ENCODE assay signal across 23 cellular contexts in genomic region chr4:156346959-156347385, GRCh38.
DNase-seq lines count a peak whose midpoint lies in the region; ATAC-seq, FAIRE-seq and TF ChIP-seq lines count a peak whose summit lies in the region.
"Had no signal": no experiment of that assay in that cellular context is flagged by ENCODE, and none has a peak within 500 bp of the region (broad histone marks: within the 10 kb centered on the region; RNA-seq: fewer than 3 reads in every experiment).

No MANE protein-coding gene starts in this region.

- H3K27ac ChIP-seq in HUES6 (ENCODE audit: low read depth, low read length) = peak overlapping the region; percentile 63
- H3K27ac ChIP-seq in esophagus squamous epithelium = no peak overlapping the region
- H3K27ac ChIP-seq in small intestine (ENCODE audit: low read depth in 1 of 2, low read length in 1 of 2) = no peak overlapping the region
- H3K27ac ChIP-seq: ascending aorta, gastroesophageal sphincter, left ventricle myocardium inferior, psoas muscle, testis had no signal

- FAIRE-seq in small intestine (lab: Jason Lieb, UNC) = no peak
- FAIRE-seq: GM12892, GM19239 had no signal

- intact Hi-C loops in esophagus squamous epithelium (cut with DNase I) = no loop called here

- no peaks in the 10 kb centered on the region for H3K36me3 ChIP-seq in HUES6 (ENCODE audit: control insufficient read depth, insufficient read depth, low read length)
- no peaks in the 10 kb centered on the region for H3K36me3 ChIP-seq in esophagus squamous epithelium
- no peaks in the 10 kb centered on the region for H3K36me3 ChIP-seq in small intestine (ENCODE audit: control insufficient read depth in 2 of 2, insufficient read depth in 2 of 2, low read length in 2 of 2)
- H3K36me3 ChIP-seq: ascending aorta, gastroesophageal sphincter, left ventricle myocardium inferior had no signal

- H3K9me3 ChIP-seq in HUES6 (ENCODE audit: control insufficient read depth, insufficient read depth, low read depth, low read length) (no peaks in the 10 kb centered on the region), esophagus squamous epithelium (no peaks in the 10 kb centered on the region), small intestine (ENCODE audit: control insufficient read depth, low read depth) (no peaks in the 10 kb centered on the region)
- H3K9me3 ChIP-seq: ascending aorta, gastroesophageal sphincter, left ventricle myocardium inferior, psoas muscle, SK-N-SH, testis had no signal

- no peak for ATAC-seq in GM19452 (IDR thresholded peaks at IDR 0.05; ENCODE audit: unreplicated experiment)
- ATAC-seq in GM18868 (IDR thresholded peaks at IDR 0.05; ENCODE audit: unreplicated experiment) = no peak
- ATAC-seq: activated naive CD4-positive, alpha-beta T cell treated with anti-CD3 and anti-CD28 coated beads, Interleukin-2, amount 50 U/mL, for 72 hours; gastroesophageal sphincter; psoas muscle had no signal

- peaks cover 25% of the 10 kb centered on the region for H3K4me1 ChIP-seq in HUES6 (ENCODE audit: control insufficient read depth, insufficient read depth, low read length)
- H3K4me1 ChIP-seq in esophagus squamous epithelium = no peaks in the 10 kb centered on the region
- no peaks in the 10 kb centered on the region for H3K4me1 ChIP-seq in small intestine (ENCODE audit: control insufficient read depth in 2 of 2, insufficient read depth in 1 of 2, low read depth in 1 of 2, low read length in 1 of 2)
- H3K4me1 ChIP-seq: left ventricle myocardium inferior, psoas muscle, testis had no signal

- in situ Hi-C loops in astrocyte of the spinal cord (cut with HindIII; ENCODE audit: low sequenced_read_pairs) = no loop called here

- no peaks in the 10 kb centered on the region for H3K27me3 ChIP-seq in HUES6 (ENCODE audit: control insufficient read depth, insufficient read depth, low read length)
- no peaks in the 10 kb centered on the region for H3K27me3 ChIP-seq in esophagus squamous epithelium
- no peaks in the 10 kb centered on the region for H3K27me3 ChIP-seq in small intestine (ENCODE audit: control insufficient read depth in 2 of 2, insufficient read depth in 2 of 2, low read length in 2 of 2)
- H3K27me3 ChIP-seq: ascending aorta, gastroesophageal sphincter, testis had no signal

- TF ChIP-seq POLR2A in esophagus squamous epithelium (IDR thresholded peaks at IDR 0.05) = no peak

- peak overlapping the region; percentile 57 for H3K9ac ChIP-seq in HUES6 (ENCODE audit: low read length)
- H3K9ac ChIP-seq: SK-N-SH had no signal

- H3K4me3 ChIP-seq in HUES6 (ENCODE audit: low read depth, low read length) (no peak overlapping the region), astrocyte of the spinal cord (ENCODE audit: low read depth, low read length) (no peak overlapping the region), esophagus squamous epithelium (no peak overlapping the region), small intestine (ENCODE audit: low read depth in 1 of 2, low read length in 2 of 2) (no peak overlapping the region)
- H3K4me3 ChIP-seq: ascending aorta, gastroesophageal sphincter, left ventricle myocardium inferior, psoas muscle, testis had no signal

- TF ChIP-seq CTCF in astrocyte of the spinal cord (IDR thresholded peaks at IDR 0.05; ENCODE audit: low read depth, low read length) (no peak), esophagus squamous epithelium (IDR thresholded peaks at IDR 0.05) (no peak)

- peak; percentile 14 for DNase-seq in astrocyte of the spinal cord (ENCODE audit: low read depth, low spot score)
- peak; percentile 6 for DNase-seq in iPS-NIHi11 (ENCODE audit: low spot score)
- DNase-seq in esophagus squamous epithelium (lab: John Stamatoyannopoulos, UW) = no peak
- DNase-seq in small intestine = no peak
- DNase-seq: activated CD4-positive, alpha-beta T cell treated with anti-CD3 and anti-CD28 coated beads, Interleukin-2, amount 10 ng/mL, durations not matched to agents 24 days and 14 days; AML-193; effector CD4-positive, alpha-beta T cell; left ventricle myocardium inferior; NCI-H1417; NCI-H2081 treated with DMSO at 0.1 percent for 48 hours; psoas muscle; SK-N-SH; stimulated activated CD4-positive, alpha-beta T cell treated with anti-CD3 and anti-CD28 coated beads, Interleukin-2, amount 100 ng/mL, for 48 hours; stimulated activated naive CD4-positive, alpha-beta T cell; testis had no signal

Comparison
In these comparisons a context has a peak if more than half of its experiments do, and no peak if none do; other contexts are left out.
1. DNase-seq: peak in astrocyte of the spinal cord (single experiment) and iPS-NIHi11 (single experiment); none in esophagus squamous epithelium (single experiment) and small intestine (single experiment).